In genomic region chr11:35617316-35617686, GRCh38 we compare ENCODE assay signal across 8 cellular contexts. TPM values are rescaled to one million over a fixed set of nuclear protein-coding genes. Genes with fewer than 3 reads are reported as not detected.
DNase-seq lines count a peak whose midpoint lies in the region; ATAC-seq and TF ChIP-seq lines count a peak whose summit lies in the region.

No MANE protein-coding gene starts in this region.

- no peak for ATAC-seq in stimulated activated naive CD8-positive, alpha-beta T cell treated with anti-CD3 and anti-CD28 coated beads, Interleukin-15, amount 100 ng/mL, for 72 hours
- ATAC-seq in GM18909 (IDR thresholded peaks at IDR 0.05; ENCODE audit: poor library complexity, unreplicated experiment) = no peak

- H3K27me3 ChIP-seq in ascending aorta = peaks cover 1% of the 10 kb centered on the region

- no peak for TF ChIP-seq CTCF in ascending aorta (IDR thresholded peaks at IDR 0.05)

- H3K9me3 Mint-ChIP-seq in activated CD4-positive, alpha-beta T cell treated with anti-CD3 and anti-CD28 coated beads, Interleukin-2, amount 10 ng/mL, durations not matched to agents 24 days and 14 days = no peaks in the 10 kb centered on the region
- H3K9me3 Mint-ChIP-seq in activated CD4-positive, alpha-beta T cell treated with anti-CD3 and anti-CD28 coated beads, Interleukin-2, amount 10 ng/mL, durations not matched to agents 7 days and 5 days = no peaks in the 10 kb centered on the region
- H3K9me3 Mint-ChIP-seq in immature natural killer cell = no peaks in the 10 kb centered on the region
- no peaks in the 10 kb centered on the region for H3K9me3 Mint-ChIP-seq in stimulated activated naive CD8-positive, alpha-beta T cell treated with anti-CD3 and anti-CD28 coated beads, Interleukin-15, amount 100 ng/mL, for 72 hours

- no peak overlapping the region for H3K27ac Mint-ChIP-seq in activated CD4-positive, alpha-beta T cell treated with anti-CD3 and anti-CD28 coated beads, Interleukin-2, amount 10 ng/mL, durations not matched to agents 24 days and 14 days
- H3K27ac Mint-ChIP-seq in activated CD4-positive, alpha-beta T cell treated with anti-CD3 and anti-CD28 coated beads, Interleukin-2, amount 10 ng/mL, durations not matched to agents 7 days and 5 days = no peak overlapping the region
- H3K27ac Mint-ChIP-seq in immature natural killer cell = no peak overlapping the region
- no peak overlapping the region for H3K27ac Mint-ChIP-seq in stimulated activated naive CD8-positive, alpha-beta T cell treated with anti-CD3 and anti-CD28 coated beads, Interleukin-15, amount 100 ng/mL, for 72 hours

- no peaks in the 10 kb centered on the region for H3K9me3 ChIP-seq in ascending aorta

- peaks cover 46% of the 10 kb centered on the region for H3K27me3 Mint-ChIP-seq in activated CD4-positive, alpha-beta T cell treated with anti-CD3 and anti-CD28 coated beads, Interleukin-2, amount 10 ng/mL, durations not matched to agents 24 days and 14 days
- H3K27me3 Mint-ChIP-seq in activated CD4-positive, alpha-beta T cell treated with anti-CD3 and anti-CD28 coated beads, Interleukin-2, amount 10 ng/mL, durations not matched to agents 7 days and 5 days = peaks cover 49% of the 10 kb centered on the region
- peaks cover 7 to 23% (median 10%) of the 10 kb centered on the region in 3 donors for H3K27me3 Mint-ChIP-seq in immature natural killer cell (ENCODE audit: low read depth in 3 of 3)
- H3K27me3 Mint-ChIP-seq in stimulated activated naive CD8-positive, alpha-beta T cell treated with anti-CD3 and anti-CD28 coated beads, Interleukin-15, amount 100 ng/mL, for 72 hours = peaks cover 85% of the 10 kb centered on the region

- no peak overlapping the region for H3K27ac ChIP-seq in ascending aorta

- H3K4me3 ChIP-seq in ascending aorta = peak overlapping the region; percentile 68 to 74

- peaks cover 3 to 16% of the 10 kb centered on the region in 2 donors for H3K4me1 ChIP-seq in ascending aorta

- POLR2A ChIA-PET in activated CD4-positive, alpha-beta T cell treated with anti-CD3 and anti-CD28 coated beads, Interleukin-2, amount 10 ng/mL, durations not matched to agents 7 days and 5 days (lab: Charles Lee) = no interaction called here

- CTCF ChIA-PET in activated CD4-positive, alpha-beta T cell treated with anti-CD3 and anti-CD28 coated beads, Interleukin-2, amount 10 ng/mL, durations not matched to agents 7 days and 5 days (lab: Charles Lee) = no interaction called here

- peaks cover 1% of the 10 kb centered on the region for H3K36me3 Mint-ChIP-seq in activated CD4-positive, alpha-beta T cell treated with anti-CD3 and anti-CD28 coated beads, Interleukin-2, amount 10 ng/mL, durations not matched to agents 24 days and 14 days (ENCODE audit: low read depth)
- H3K36me3 Mint-ChIP-seq in activated CD4-positive, alpha-beta T cell treated with anti-CD3 and anti-CD28 coated beads, Interleukin-2, amount 10 ng/mL, durations not matched to agents 7 days and 5 days (ENCODE audit: low read depth) = no peaks in the 10 kb centered on the region
- H3K36me3 Mint-ChIP-seq in immature natural killer cell = peaks cover 0 to 3% (median 0%) of the 10 kb centered on the region in 3 donors

- peaks cover 5% of the 10 kb centered on the region for H3K4me1 Mint-ChIP-seq in activated CD4-positive, alpha-beta T cell treated with anti-CD3 and anti-CD28 coated beads, Interleukin-2, amount 10 ng/mL, durations not matched to agents 24 days and 14 days
- H3K4me1 Mint-ChIP-seq in activated CD4-positive, alpha-beta T cell treated with anti-CD3 and anti-CD28 coated beads, Interleukin-2, amount 10 ng/mL, durations not matched to agents 7 days and 5 days = peaks cover 9% of the 10 kb centered on the region
- peaks cover 11 to 12% of the 10 kb centered on the region in 2 donors for H3K4me1 Mint-ChIP-seq in immature natural killer cell
- H3K4me1 Mint-ChIP-seq in stimulated activated naive CD8-positive, alpha-beta T cell treated with anti-CD3 and anti-CD28 coated beads, Interleukin-15, amount 100 ng/mL, for 72 hours = peaks cover 17% of the 10 kb centered on the region

- no peaks in the 10 kb centered on the region for H3K36me3 ChIP-seq in ascending aorta

- peak overlapping the region; percentile 73 for H3K4me3 Mint-ChIP-seq in activated CD4-positive, alpha-beta T cell treated with anti-CD3 and anti-CD28 coated beads, Interleukin-2, amount 10 ng/mL, durations not matched to agents 24 days and 14 days
- no peak overlapping the region for H3K4me3 Mint-ChIP-seq in activated CD4-positive, alpha-beta T cell treated with anti-CD3 and anti-CD28 coated beads, Interleukin-2, amount 10 ng/mL, durations not matched to agents 7 days and 5 days
- H3K4me3 Mint-ChIP-seq in immature natural killer cell = peak overlapping the region in 4 of 5 donors; percentile 73 to 78 (median 74)
- H3K4me3 Mint-ChIP-seq in stimulated activated naive CD8-positive, alpha-beta T cell treated with anti-CD3 and anti-CD28 coated beads, Interleukin-15, amount 100 ng/mL, for 72 hours = peak overlapping the region; percentile 72 to 78

- DNase-seq in activated CD4-positive, alpha-beta T cell treated with anti-CD3 and anti-CD28 coated beads, Interleukin-2, amount 10 ng/mL, durations not matched to agents 24 days and 14 days = no peak
- no peak for DNase-seq in activated CD4-positive, alpha-beta T cell treated with anti-CD3 and anti-CD28 coated beads, Interleukin-2, amount 10 ng/mL, durations not matched to agents 7 days and 5 days
- DNase-seq in ascending aorta (ENCODE audit: low spot score in 2 of 2) (no peak), immature natural killer cell (no peak), middle frontal gyrus (ENCODE audit: extremely low spot score, low spot score) (no peak), COLO668 (lab: John Stamatoyannopoulos, UW; ENCODE audit: unreplicated experiment) (no peak)
- DNase-seq in stimulated activated naive CD8-positive, alpha-beta T cell treated with anti-CD3 and anti-CD28 coated beads, Interleukin-15, amount 100 ng/mL, for 72 hours = no peak

- intact Hi-C loops in activated CD4-positive, alpha-beta T cell treated with anti-CD3 and anti-CD28 coated beads, Interleukin-2, amount 10 ng/mL, durations not matched to agents 24 days and 14 days (cut with micrococcal nuclease) = loop anchor here (5.0 kb wide), 4 partner anchors 325 to 875 kb away; partner anchors contain the start of gene LDLRAD3
- intact Hi-C loops in ascending aorta (cut with DNase I) = loop anchor here (2.0 to 10.0 kb wide), 5 partner anchors 205 to 875 kb away; partner anchors contain the start of genes COMMD9 and LDLRAD3

RNA-seq across cellular contexts. Expression of gene FJX1, which starts 1.0 kb away (rescaled TPM):
- total RNA-seq in activated CD4-positive, alpha-beta T cell treated with anti-CD3 and anti-CD28 coated beads, Interleukin-2, amount 10 ng/mL, durations not matched to agents 24 days and 14 days = 0.26 and 0.30 TPM in 2 replicates
- under 1 TPM; 0.17 to 0.21 TPM for total RNA-seq in activated CD4-positive, alpha-beta T cell treated with anti-CD3 and anti-CD28 coated beads, Interleukin-2, amount 10 ng/mL, durations not matched to agents 7 days and 5 days
- 16.4 TPM for total RNA-seq in ascending aorta
- not detected for polyA plus RNA-seq in immature natural killer cell

RNA-seq across cellular contexts. Expression of gene TRIM44, which starts 45.3 kb away (rescaled TPM):
- 27.3 and 27.8 TPM in 2 replicates for total RNA-seq in activated CD4-positive, alpha-beta T cell treated with anti-CD3 and anti-CD28 coated beads, Interleukin-2, amount 10 ng/mL, durations not matched to agents 24 days and 14 days
- total RNA-seq in activated CD4-positive, alpha-beta T cell treated with anti-CD3 and anti-CD28 coated beads, Interleukin-2, amount 10 ng/mL, durations not matched to agents 7 days and 5 days = 10 to 100 TPM; 34.9 to 42.6 TPM
- total RNA-seq in ascending aorta = 6.1 TPM
- 10 to 100 TPM; 36.0 to 55.3 (median 41.1) TPM for polyA plus RNA-seq in immature natural killer cell

Comparison
In these comparisons a context has a peak if more than half of its experiments do, and no peak if none do; other contexts are left out.
1. RNA of gene FJX1, which starts 1.0 kb away (total RNA-seq): 16.4 TPM in ascending aorta (single experiment); 0.26 to 0.30 TPM in activated CD4-positive, alpha-beta T cell treated with anti-CD3 and anti-CD28 coated beads, Interleukin-2, amount 10 ng/mL, durations not matched to agents 24 days and 14 days and 0.17 to 0.21 TPM in activated CD4-positive, alpha-beta T cell treated with anti-CD3 and anti-CD28 coated beads, Interleukin-2, amount 10 ng/mL, durations not matched to agents 7 days and 5 days; every median in the first group is over 10 times any median in the second.